In the genomic region with DNA sequence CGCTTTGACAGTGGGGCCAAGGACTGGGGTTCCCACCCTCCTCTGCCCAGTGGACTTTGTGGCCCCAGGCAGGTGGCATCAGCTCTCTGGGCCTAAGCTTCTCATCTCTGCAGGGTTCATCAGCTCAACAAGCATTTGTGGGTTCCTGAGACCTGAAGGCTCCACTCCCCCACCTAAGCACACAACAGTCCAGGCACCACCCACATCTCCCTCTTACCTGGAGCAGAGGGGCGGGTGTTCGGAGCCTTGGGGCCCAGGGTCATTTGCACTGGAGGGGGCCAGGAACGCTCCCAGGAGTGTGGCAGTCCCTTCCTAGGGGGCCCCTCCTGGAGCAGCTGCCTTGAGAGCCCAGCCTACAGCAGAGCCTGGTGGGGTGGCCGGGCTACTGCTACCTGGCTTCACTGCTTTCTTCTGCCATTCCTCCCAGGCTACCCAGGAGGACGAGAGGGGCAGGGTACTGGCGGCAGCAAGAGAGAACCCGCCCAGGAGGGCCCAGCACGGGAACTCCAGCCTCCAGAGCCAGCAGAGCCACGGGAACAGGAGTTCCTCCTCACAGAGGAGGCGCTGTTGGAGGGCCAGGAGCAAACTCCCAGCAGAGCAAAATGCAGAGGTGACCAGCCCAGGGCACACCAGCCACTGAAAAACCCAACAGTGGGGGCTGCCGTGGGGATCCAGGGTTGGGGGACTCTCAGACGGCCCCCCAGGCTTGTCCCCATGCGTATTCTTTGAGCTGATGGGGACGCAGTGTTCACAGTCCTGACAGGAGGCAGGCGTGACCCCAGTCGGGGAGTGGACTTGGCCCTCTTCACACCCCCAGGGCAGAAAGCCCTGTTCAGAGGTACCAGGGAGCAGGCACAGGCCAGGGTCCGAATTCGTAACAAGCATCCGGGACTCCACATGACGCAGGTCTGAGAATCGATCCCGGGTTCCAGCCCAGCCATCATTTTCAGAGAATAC, we compare ENCODE assay signal across 1 cellular context.
A peak's percentile ranks its signal among the peaks of the same experiment; 100 is the strongest.
TF ChIP-seq lines count a peak whose summit lies in the region.

No MANE protein-coding gene starts in this region.

TF ChIP-seq in HepG2, 621 proteins besides CTCF, POLR2A, EP300 and RAD21 (continued from another document and continues in another):
- TF ChIP-seq, protein P1, sequence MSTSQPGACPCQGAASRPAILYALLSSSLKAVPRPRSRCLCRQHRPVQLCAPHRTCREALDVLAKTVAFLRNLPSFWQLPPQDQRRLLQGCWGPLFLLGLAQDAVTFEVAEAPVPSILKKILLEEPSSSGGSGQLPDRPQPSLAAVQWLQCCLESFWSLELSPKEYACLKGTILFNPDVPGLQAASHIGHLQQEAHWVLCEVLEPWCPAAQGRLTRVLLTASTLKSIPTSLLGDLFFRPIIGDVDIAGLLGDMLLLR (CRISPR knock-in tag; IDR thresholded peaks at IDR 0.05): no peak
- TF ChIP-seq HDAC2 (CRISPR knock-in tag; IDR thresholded peaks at IDR 0.05) (0 out of 2 replicates have a peak, but pooled peaks have one; percentile 34), SAP130 (CRISPR knock-in tag; IDR thresholded peaks at IDR 0.05; ENCODE audit: low read depth) (peak; percentile 49), KMT2A (CRISPR knock-in tag; IDR thresholded peaks at IDR 0.05) (no peak), THAP11 (CRISPR knock-in tag; IDR thresholded peaks at IDR 0.05) (0 out of 2 replicates have a peak, but pooled peaks have one; percentile 28), HNRNPL (IDR thresholded peaks at IDR 0.05; ENCODE audit: low read depth, low read length) (peak; percentile 27; the same call in 1 of the 2 replicates), ZNF296 (CRISPR knock-in tag; conservative IDR thresholded peaks at IDR 0.05) (0 out of 2 replicates have a peak, but pooled peaks have one; percentile 62), ZSCAN21 (CRISPR knock-in tag; IDR thresholded peaks at IDR 0.05; ENCODE audit: borderline replicate concordance) (peak; percentile 53; the same call in 1 of the 2 replicates), ZNF430 (CRISPR knock-in tag; IDR thresholded peaks at IDR 0.05) (0 out of 2 replicates have a peak, but pooled peaks have one; percentile 31), ZNF724P (CRISPR knock-in tag; IDR thresholded peaks at IDR 0.05; ENCODE audit: borderline replicate concordance) (0 out of 2 replicates have a peak, but pooled peaks have one; percentile 23), LCORL (IDR thresholded peaks at IDR 0.05) (no peak), LCORL (CRISPR knock-in tag; IDR thresholded peaks at IDR 0.05) (peak; percentile 54; the same call in 1 of the 2 replicates), ZSCAN25 (CRISPR knock-in tag; IDR thresholded peaks at IDR 0.05) (peak; percentile 30; the same call in 1 of the 2 replicates), NFIB (CRISPR knock-in tag; IDR thresholded peaks at IDR 0.05; ENCODE audit: borderline replicate concordance) (0 out of 2 replicates have a peak, but pooled peaks have one; percentile 31), RARG (CRISPR knock-in tag; IDR thresholded peaks at IDR 0.05; ENCODE audit: low read depth) (no peak)
- TF ChIP-seq, protein P2, sequence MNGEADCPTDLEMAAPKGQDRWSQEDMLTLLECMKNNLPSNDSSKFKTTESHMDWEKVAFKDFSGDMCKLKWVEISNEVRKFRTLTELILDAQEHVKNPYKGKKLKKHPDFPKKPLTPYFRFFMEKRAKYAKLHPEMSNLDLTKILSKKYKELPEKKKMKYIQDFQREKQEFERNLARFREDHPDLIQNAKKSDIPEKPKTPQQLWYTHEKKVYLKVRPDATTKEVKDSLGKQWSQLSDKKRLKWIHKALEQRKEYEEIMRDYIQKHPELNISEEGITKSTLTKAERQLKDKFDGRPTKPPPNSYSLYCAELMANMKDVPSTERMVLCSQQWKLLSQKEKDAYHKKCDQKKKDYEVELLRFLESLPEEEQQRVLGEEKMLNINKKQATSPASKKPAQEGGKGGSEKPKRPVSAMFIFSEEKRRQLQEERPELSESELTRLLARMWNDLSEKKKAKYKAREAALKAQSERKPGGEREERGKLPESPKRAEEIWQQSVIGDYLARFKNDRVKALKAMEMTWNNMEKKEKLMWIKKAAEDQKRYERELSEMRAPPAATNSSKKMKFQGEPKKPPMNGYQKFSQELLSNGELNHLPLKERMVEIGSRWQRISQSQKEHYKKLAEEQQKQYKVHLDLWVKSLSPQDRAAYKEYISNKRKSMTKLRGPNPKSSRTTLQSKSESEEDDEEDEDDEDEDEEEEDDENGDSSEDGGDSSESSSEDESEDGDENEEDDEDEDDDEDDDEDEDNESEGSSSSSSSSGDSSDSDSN (CRISPR knock-in tag; IDR thresholded peaks at IDR 0.05): peak; percentile 14; the same call in 1 of the 2 replicates
- TF ChIP-seq, protein P3, sequence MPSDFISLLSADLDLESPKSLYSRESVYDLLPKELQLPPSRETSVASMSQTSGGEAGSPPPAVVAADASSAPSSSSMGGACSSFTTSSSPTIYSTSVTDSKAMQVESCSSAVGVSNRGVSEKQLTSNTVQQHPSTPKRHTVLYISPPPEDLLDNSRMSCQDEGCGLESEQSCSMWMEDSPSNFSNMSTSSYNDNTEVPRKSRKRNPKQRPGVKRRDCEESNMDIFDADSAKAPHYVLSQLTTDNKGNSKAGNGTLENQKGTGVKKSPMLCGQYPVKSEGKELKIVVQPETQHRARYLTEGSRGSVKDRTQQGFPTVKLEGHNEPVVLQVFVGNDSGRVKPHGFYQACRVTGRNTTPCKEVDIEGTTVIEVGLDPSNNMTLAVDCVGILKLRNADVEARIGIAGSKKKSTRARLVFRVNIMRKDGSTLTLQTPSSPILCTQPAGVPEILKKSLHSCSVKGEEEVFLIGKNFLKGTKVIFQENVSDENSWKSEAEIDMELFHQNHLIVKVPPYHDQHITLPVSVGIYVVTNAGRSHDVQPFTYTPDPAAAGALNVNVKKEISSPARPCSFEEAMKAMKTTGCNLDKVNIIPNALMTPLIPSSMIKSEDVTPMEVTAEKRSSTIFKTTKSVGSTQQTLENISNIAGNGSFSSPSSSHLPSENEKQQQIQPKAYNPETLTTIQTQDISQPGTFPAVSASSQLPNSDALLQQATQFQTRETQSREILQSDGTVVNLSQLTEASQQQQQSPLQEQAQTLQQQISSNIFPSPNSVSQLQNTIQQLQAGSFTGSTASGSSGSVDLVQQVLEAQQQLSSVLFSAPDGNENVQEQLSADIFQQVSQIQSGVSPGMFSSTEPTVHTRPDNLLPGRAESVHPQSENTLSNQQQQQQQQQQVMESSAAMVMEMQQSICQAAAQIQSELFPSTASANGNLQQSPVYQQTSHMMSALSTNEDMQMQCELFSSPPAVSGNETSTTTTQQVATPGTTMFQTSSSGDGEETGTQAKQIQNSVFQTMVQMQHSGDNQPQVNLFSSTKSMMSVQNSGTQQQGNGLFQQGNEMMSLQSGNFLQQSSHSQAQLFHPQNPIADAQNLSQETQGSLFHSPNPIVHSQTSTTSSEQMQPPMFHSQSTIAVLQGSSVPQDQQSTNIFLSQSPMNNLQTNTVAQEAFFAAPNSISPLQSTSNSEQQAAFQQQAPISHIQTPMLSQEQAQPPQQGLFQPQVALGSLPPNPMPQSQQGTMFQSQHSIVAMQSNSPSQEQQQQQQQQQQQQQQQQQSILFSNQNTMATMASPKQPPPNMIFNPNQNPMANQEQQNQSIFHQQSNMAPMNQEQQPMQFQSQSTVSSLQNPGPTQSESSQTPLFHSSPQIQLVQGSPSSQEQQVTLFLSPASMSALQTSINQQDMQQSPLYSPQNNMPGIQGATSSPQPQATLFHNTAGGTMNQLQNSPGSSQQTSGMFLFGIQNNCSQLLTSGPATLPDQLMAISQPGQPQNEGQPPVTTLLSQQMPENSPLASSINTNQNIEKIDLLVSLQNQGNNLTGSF (CRISPR knock-in tag; IDR thresholded peaks at IDR 0.05): peak; percentile 33; the same call in 1 of the 2 replicates
- TF ChIP-seq, protein P4, sequence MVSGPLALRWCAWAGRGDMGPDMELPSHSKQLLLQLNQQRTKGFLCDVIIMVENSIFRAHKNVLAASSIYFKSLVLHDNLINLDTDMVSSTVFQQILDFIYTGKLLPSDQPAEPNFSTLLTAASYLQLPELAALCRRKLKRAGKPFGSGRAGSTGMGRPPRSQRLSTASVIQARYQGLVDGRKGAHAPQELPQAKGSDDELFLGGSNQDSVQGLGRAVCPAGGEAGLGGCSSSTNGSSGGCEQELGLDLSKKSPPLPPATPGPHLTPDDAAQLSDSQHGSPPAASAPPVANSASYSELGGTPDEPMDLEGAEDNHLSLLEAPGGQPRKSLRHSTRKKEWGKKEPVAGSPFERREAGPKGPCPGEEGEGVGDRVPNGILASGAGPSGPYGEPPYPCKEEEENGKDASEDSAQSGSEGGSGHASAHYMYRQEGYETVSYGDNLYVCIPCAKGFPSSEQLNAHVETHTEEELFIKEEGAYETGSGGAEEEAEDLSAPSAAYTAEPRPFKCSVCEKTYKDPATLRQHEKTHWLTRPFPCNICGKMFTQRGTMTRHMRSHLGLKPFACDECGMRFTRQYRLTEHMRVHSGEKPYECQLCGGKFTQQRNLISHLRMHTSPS (CRISPR knock-in tag; IDR thresholded peaks at IDR 0.05; ENCODE audit: low read depth): no peak
- TF ChIP-seq, protein P5, sequence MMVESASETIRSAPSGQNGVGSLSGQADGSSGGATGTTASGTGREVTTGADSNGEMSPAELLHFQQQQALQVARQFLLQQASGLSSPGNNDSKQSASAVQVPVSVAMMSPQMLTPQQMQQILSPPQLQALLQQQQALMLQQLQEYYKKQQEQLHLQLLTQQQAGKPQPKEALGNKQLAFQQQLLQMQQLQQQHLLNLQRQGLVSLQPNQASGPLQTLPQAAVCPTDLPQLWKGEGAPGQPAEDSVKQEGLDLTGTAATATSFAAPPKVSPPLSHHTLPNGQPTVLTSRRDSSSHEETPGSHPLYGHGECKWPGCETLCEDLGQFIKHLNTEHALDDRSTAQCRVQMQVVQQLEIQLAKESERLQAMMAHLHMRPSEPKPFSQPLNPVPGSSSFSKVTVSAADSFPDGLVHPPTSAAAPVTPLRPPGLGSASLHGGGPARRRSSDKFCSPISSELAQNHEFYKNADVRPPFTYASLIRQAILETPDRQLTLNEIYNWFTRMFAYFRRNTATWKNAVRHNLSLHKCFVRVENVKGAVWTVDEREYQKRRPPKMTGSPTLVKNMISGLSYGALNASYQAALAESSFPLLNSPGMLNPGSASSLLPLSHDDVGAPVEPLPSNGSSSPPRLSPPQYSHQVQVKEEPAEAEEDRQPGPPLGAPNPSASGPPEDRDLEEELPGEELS (CRISPR knock-in tag; IDR thresholded peaks at IDR 0.05): 0 out of 2 replicates have a peak, but pooled peaks have one; percentile 22
- TF ChIP-seq, protein P6, sequence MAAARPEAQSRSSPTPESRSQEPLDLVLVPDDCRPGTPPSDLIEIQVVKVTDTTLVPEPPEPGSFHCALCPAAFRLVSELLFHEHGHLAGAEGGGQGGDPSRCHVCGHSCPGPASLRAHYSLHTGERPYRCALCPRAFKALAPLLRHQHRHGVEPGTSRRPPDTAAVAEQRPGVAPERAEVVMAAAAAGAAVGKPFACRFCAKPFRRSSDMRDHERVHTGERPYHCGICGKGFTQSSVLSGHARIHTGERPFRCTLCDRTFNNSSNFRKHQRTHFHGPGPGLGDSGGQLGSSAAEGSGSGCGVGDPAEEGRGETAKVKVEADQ (CRISPR knock-in tag; IDR thresholded peaks at IDR 0.05; ENCODE audit: borderline replicate concordance): 0 out of 2 replicates have a peak, but pooled peaks have one; percentile 18
- TF ChIP-seq, protein P7, sequence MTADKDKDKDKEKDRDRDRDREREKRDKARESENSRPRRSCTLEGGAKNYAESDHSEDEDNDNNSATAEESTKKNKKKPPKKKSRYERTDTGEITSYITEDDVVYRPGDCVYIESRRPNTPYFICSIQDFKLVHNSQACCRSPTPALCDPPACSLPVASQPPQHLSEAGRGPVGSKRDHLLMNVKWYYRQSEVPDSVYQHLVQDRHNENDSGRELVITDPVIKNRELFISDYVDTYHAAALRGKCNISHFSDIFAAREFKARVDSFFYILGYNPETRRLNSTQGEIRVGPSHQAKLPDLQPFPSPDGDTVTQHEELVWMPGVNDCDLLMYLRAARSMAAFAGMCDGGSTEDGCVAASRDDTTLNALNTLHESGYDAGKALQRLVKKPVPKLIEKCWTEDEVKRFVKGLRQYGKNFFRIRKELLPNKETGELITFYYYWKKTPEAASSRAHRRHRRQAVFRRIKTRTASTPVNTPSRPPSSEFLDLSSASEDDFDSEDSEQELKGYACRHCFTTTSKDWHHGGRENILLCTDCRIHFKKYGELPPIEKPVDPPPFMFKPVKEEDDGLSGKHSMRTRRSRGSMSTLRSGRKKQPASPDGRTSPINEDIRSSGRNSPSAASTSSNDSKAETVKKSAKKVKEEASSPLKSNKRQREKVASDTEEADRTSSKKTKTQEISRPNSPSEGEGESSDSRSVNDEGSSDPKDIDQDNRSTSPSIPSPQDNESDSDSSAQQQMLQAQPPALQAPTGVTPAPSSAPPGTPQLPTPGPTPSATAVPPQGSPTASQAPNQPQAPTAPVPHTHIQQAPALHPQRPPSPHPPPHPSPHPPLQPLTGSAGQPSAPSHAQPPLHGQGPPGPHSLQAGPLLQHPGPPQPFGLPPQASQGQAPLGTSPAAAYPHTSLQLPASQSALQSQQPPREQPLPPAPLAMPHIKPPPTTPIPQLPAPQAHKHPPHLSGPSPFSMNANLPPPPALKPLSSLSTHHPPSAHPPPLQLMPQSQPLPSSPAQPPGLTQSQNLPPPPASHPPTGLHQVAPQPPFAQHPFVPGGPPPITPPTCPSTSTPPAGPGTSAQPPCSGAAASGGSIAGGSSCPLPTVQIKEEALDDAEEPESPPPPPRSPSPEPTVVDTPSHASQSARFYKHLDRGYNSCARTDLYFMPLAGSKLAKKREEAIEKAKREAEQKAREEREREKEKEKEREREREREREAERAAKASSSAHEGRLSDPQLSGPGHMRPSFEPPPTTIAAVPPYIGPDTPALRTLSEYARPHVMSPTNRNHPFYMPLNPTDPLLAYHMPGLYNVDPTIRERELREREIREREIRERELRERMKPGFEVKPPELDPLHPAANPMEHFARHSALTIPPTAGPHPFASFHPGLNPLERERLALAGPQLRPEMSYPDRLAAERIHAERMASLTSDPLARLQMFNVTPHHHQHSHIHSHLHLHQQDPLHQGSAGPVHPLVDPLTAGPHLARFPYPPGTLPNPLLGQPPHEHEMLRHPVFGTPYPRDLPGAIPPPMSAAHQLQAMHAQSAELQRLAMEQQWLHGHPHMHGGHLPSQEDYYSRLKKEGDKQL (CRISPR knock-in tag; IDR thresholded peaks at IDR 0.05; ENCODE audit: low read depth): no peak
- TF ChIP-seq, protein P8, sequence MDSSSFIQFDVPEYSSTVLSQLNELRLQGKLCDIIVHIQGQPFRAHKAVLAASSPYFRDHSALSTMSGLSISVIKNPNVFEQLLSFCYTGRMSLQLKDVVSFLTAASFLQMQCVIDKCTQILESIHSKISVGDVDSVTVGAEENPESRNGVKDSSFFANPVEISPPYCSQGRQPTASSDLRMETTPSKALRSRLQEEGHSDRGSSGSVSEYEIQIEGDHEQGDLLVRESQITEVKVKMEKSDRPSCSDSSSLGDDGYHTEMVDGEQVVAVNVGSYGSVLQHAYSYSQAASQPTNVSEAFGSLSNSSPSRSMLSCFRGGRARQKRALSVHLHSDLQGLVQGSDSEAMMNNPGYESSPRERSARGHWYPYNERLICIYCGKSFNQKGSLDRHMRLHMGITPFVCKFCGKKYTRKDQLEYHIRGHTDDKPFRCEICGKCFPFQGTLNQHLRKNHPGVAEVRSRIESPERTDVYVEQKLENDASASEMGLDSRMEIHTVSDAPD (CRISPR knock-in tag; IDR thresholded peaks at IDR 0.05): 0 out of 2 replicates have a peak, but pooled peaks have one; percentile 37
